In genomic region chr1:148439654-148440325, GRCh38 we compare ENCODE assay signal across 6 cellular contexts. TPM values are rescaled to one million over a fixed set of nuclear protein-coding genes. Genes with fewer than 3 reads are reported as not detected.
"Had no signal": no experiment of that assay in that cellular context is flagged by ENCODE, and none has a peak within 500 bp of the region (broad histone marks: within the 10 kb centered on the region; RNA-seq: fewer than 3 reads in every experiment).

No MANE protein-coding gene starts in this region.

RNA-seq across cellular contexts. Expression of gene PPIAL4G, which starts 43.3 kb away (rescaled TPM):
- total RNA-seq: bronchial epithelial cell, LHCN-M2, PC-3, Peyer's patch, SJSA1 had no signal
- polyA plus RNA-seq: SK-N-SH had no signal
